ENCODE assay signal across 8 cellular contexts in the genomic region with DNA sequence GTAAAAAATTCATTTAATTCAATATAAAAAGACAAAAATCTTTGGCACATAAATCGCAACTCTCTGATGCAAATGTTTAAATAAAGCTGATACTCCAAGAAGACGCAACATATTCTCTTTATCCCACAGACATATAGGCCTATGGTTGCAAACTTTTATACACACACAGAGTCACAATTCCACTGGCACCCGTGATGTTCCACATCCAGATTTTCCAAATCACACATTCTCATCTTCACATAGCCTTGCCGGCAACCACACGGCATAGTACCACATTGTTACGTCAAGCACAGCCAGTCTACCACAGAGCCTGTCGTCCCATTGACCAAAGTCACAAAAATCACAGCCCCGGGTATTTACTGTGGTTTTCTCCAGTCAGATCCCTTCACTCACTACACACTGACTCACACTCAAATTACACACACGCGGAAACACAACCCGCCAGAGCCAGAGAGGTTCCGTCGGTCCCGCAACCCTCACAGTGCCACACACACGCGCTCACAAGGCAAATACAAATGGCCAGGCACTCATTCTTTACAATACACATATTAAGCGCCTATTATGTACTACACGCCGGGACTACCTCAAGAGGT. TPM values are rescaled to one million over a fixed set of nuclear protein-coding genes. Genes with fewer than 3 reads are reported as not detected.
A peak's percentile ranks its signal among the peaks of the same experiment; 100 is the strongest.
DNase-seq lines count a peak whose midpoint lies in the region; ATAC-seq, FAIRE-seq and TF ChIP-seq lines count a peak whose summit lies in the region.

No MANE protein-coding gene starts in this region.

- peak overlapping the region; percentile 92 for H3K4me3 Mint-ChIP-seq in activated T-helper 17 cell treated with anti-CD3 and anti-CD28 coated beads, Interleukin-2, amount 50 U/mL, for 72 hours

- no peaks in the 10 kb centered on the region for H3K27me3 Mint-ChIP-seq in activated T-helper 17 cell treated with anti-CD3 and anti-CD28 coated beads, Interleukin-2, amount 50 U/mL, for 72 hours

- DNase-seq in NCI-H82 (lab: John Stamatoyannopoulos, UW) (peak; percentile 62), NCI-H82 treated with DMSO at 0.1 percent for 48 hours (lab: John Stamatoyannopoulos, UW; ENCODE audit: unreplicated experiment) (no peak), HAP-1 (ENCODE audit: low spot score in 2 of 2) (peak; percentile 14 to 35), NCI-H1105 treated with DMSO at 0.1 percent for 48 hours (lab: John Stamatoyannopoulos, UW) (peak; percentile 15), frontal cortex (ENCODE audit: low spot score in 2 of 2) (peak; percentile 17 to 40), cortex of kidney (lab: John Stamatoyannopoulos, UW) (no peak)

- H3K4me3 ChIP-seq in HAP-1 (peak overlapping the region; percentile 58), neutrophil (ENCODE audit: low read depth in 1 of 2, low read length in 1 of 2) (peak overlapping the region; percentile 72 to 73)

- H3K9me3 Mint-ChIP-seq in activated T-helper 17 cell treated with anti-CD3 and anti-CD28 coated beads, Interleukin-2, amount 50 U/mL, for 72 hours = peaks cover 4% of the 10 kb centered on the region

- H3K9me3 ChIP-seq in HAP-1 (peaks cover 8% of the 10 kb centered on the region; the same call in 1 of the 2 replicates), neutrophil (no peaks in the 10 kb centered on the region)

- H3K4me1 ChIP-seq in HAP-1 (0 out of 2 replicates have a peak, but pooled peaks cover 4% of the 10 kb centered on the region), neutrophil (ENCODE audit: control insufficient read depth in 1 of 2, insufficient read depth in 1 of 2, low read depth in 1 of 2, low read length in 1 of 2) (peaks cover 14% of the 10 kb centered on the region in 2 experiments)

- H3K27ac ChIP-seq in neutrophil = peak overlapping the region; percentile 72

- in situ Hi-C loops in HAP-1 (cut with MboI; ENCODE audit: low sequenced_read_pairs) = no loop called here

- H3K27me3 ChIP-seq in HAP-1 (ENCODE audit: low read depth) (no peaks in the 10 kb centered on the region), neutrophil (no peaks in the 10 kb centered on the region)

- no peak for TF ChIP-seq CTCF in neutrophil (IDR thresholded peaks at IDR 0.05)

- peak; percentile 71 for ATAC-seq in activated T-helper 17 cell treated with anti-CD3 and anti-CD28 coated beads, Interleukin-2, amount 50 U/mL, for 72 hours (replicated peaks)

- H3K36me3 Mint-ChIP-seq in activated T-helper 17 cell treated with anti-CD3 and anti-CD28 coated beads, Interleukin-2, amount 50 U/mL, for 72 hours (ENCODE audit: low read depth) = peaks cover 11% of the 10 kb centered on the region

- FAIRE-seq in frontal cortex (lab: Jason Lieb, UNC) = no peak

- peaks cover 21% of the 10 kb centered on the region for H3K4me1 Mint-ChIP-seq in activated T-helper 17 cell treated with anti-CD3 and anti-CD28 coated beads, Interleukin-2, amount 50 U/mL, for 72 hours

- peak overlapping the region; percentile 93 for H3K27ac Mint-ChIP-seq in activated T-helper 17 cell treated with anti-CD3 and anti-CD28 coated beads, Interleukin-2, amount 50 U/mL, for 72 hours

- H3K36me3 ChIP-seq in HAP-1 (replicated peaks) = no peaks in the 10 kb centered on the region
- no peaks in the 10 kb centered on the region for H3K36me3 ChIP-seq in neutrophil

RNA-seq across cellular contexts. Expression of a gene that starts 0.5 kb away (rescaled TPM):
- total RNA-seq in activated T-helper 17 cell treated with anti-CD3 and anti-CD28 coated beads, Interleukin-2, amount 50 U/mL, for 72 hours = 10 to 100 TPM in 1 of 2 donors, 1 to 10 TPM in 1; 5.8 to 10.2 TPM
- total RNA-seq in frontal cortex = 15.9 TPM

RNA-seq across cellular contexts. Expression of a gene that starts 25.3 kb away (rescaled TPM):
- total RNA-seq in activated T-helper 17 cell treated with anti-CD3 and anti-CD28 coated beads, Interleukin-2, amount 50 U/mL, for 72 hours = 100 to 1,000 TPM in 1 of 2 donors, 10 to 100 TPM in 1; 66.4 to 121 TPM
- 99.9 TPM for total RNA-seq in frontal cortex

RNA-seq across cellular contexts. Expression of a gene that starts 59.7 kb away (rescaled TPM):
- 10 to 100 TPM; 12.1 to 20.9 TPM for total RNA-seq in activated T-helper 17 cell treated with anti-CD3 and anti-CD28 coated beads, Interleukin-2, amount 50 U/mL, for 72 hours
- 35.5 TPM for total RNA-seq in frontal cortex

Comparison
In these comparisons a context has a peak if more than half of its experiments do, and no peak if none do; other contexts are left out.
1. DNase-seq: peak in NCI-H82 (single experiment), HAP-1 (2 of 2), NCI-H1105 treated with DMSO at 0.1 percent for 48 hours (single experiment) and frontal cortex (2 of 2); none in NCI-H82 treated with DMSO at 0.1 percent for 48 hours (single experiment) and cortex of kidney (single experiment).